Comparison of ENCODE assay signal across 14 cellular contexts in genomic region chr15:57500979-57501576, GRCh38.
DNase-seq lines count a peak whose midpoint lies in the region; ATAC-seq and TF ChIP-seq lines count a peak whose summit lies in the region.
"Had no signal": no experiment of that assay in that cellular context is flagged by ENCODE, and none has a peak within 500 bp of the region (broad histone marks: within the 10 kb centered on the region; RNA-seq: fewer than 3 reads in every experiment).

No MANE protein-coding gene starts in this region.

- H3K36me3 Mint-ChIP-seq in endothelial cell (ENCODE audit: low read depth, unreplicated experiment): peaks cover 55% of the 10 kb centered on the region
- H3K36me3 Mint-ChIP-seq in T-helper 17 cell (ENCODE audit: low read depth): peaks cover 5% of the 10 kb centered on the region

- no peak overlapping the region for H2AFZ ChIP-seq in osteoblast (ENCODE audit: low read length)

- H3K79me2 ChIP-seq in osteoblast (ENCODE audit: insufficient read depth, low read length): no peaks in the 10 kb centered on the region

- H3K36me3 ChIP-seq in osteoblast (ENCODE audit: insufficient read depth, low read length) (no peaks in the 10 kb centered on the region), upper lobe of right lung (no peaks in the 10 kb centered on the region)
- H3K36me3 ChIP-seq: ovary had no signal

- H3K27me3 Mint-ChIP-seq in endothelial cell (ENCODE audit: unreplicated experiment): peaks cover 19% of the 10 kb centered on the region
- peaks cover 40% of the 10 kb centered on the region for H3K27me3 Mint-ChIP-seq in T-helper 17 cell

- H4K20me1 ChIP-seq in osteoblast (ENCODE audit: insufficient read depth, low read length): no peaks in the 10 kb centered on the region

- H3K4me3 Mint-ChIP-seq in endothelial cell (ENCODE audit: unreplicated experiment): peak overlapping the region; percentile 74
- H3K4me3 Mint-ChIP-seq in T-helper 17 cell: no peak overlapping the region

- H3K4me1 ChIP-seq in osteoblast (ENCODE audit: insufficient read depth, low read length) (peaks cover 11% of the 10 kb centered on the region), upper lobe of right lung (peaks cover 35% of the 10 kb centered on the region)

- H3K4me1 Mint-ChIP-seq in endothelial cell (ENCODE audit: unreplicated experiment): peaks cover 93% of the 10 kb centered on the region
- H3K4me1 Mint-ChIP-seq in T-helper 17 cell: peaks cover 3% of the 10 kb centered on the region

- H3K4me3 ChIP-seq in osteoblast (ENCODE audit: insufficient read depth, low read length) (no peak overlapping the region), upper lobe of right lung (no peak overlapping the region)
- H3K4me3 ChIP-seq: ovary had no signal

- peak; percentile 74 for DNase-seq in AG20443 (ENCODE audit: low spot score)
- peak; percentile 28 for DNase-seq in M059J (ENCODE audit: low read depth)
- no peak for DNase-seq in endothelial cell (ENCODE audit: low spot score)
- peak; percentile 50 for DNase-seq in osteoblast (ENCODE audit: insufficient read length, low spot score, missing footprints)
- no peak for DNase-seq in T-helper 17 cell
- no peak for DNase-seq in upper lobe of right lung
- DNase-seq: activated CD4-positive, alpha-beta T cell treated with anti-CD3 and anti-CD28 coated beads, Interleukin-2, amount 50 U/mL, for 1 hour; aorta; mammary epithelial cell; MM.1S; ovary had no signal

- H3K4me2 ChIP-seq in osteoblast (ENCODE audit: insufficient read depth, low read length): no peak overlapping the region

- no peak overlapping the region for H3K27ac ChIP-seq in osteoblast (ENCODE audit: low read depth, low read length)
- no peak overlapping the region for H3K27ac ChIP-seq in upper lobe of right lung
- H3K27ac ChIP-seq: C4-2B, ovary had no signal

- no peak for TF ChIP-seq CTCF in endothelial cell (IDR thresholded peaks at IDR 0.05; ENCODE audit: unreplicated experiment)
- no peak for TF ChIP-seq CTCF in osteoblast (IDR thresholded peaks at IDR 0.05; ENCODE audit: extremely low read depth, low read depth, low read length)
- TF ChIP-seq CTCF in upper lobe of right lung (IDR thresholded peaks at IDR 0.05): no peak

- H3K9me3 ChIP-seq in osteoblast (ENCODE audit: low read depth, low read length): no peaks in the 10 kb centered on the region
- H3K9me3 ChIP-seq in T-helper 17 cell (ENCODE audit: control insufficient read depth, low read length, poor library complexity, severe bottlenecking): no peaks in the 10 kb centered on the region
- no peaks in the 10 kb centered on the region for H3K9me3 ChIP-seq in upper lobe of right lung
- H3K9me3 ChIP-seq: ovary had no signal

- no peaks in the 10 kb centered on the region for H3K27me3 ChIP-seq in osteoblast (ENCODE audit: insufficient read depth, low read length)
- no peaks in the 10 kb centered on the region for H3K27me3 ChIP-seq in upper lobe of right lung
- H3K27me3 ChIP-seq: ovary had no signal

- intact Hi-C loops in upper lobe of right lung (cut with DNase I): no loop called here

- no peak for ATAC-seq in T-helper 17 cell
- ATAC-seq in upper lobe of right lung: no peak
- ATAC-seq in GM21381 (IDR thresholded peaks at IDR 0.05; ENCODE audit: unreplicated experiment): no peak
- no peak for ATAC-seq in HG02885 (IDR thresholded peaks at IDR 0.05; ENCODE audit: poor library complexity, unreplicated experiment)

- H3K27ac Mint-ChIP-seq in endothelial cell (ENCODE audit: unreplicated experiment) (peak overlapping the region; percentile 87), T-helper 17 cell (no peak overlapping the region)

- no peaks in the 10 kb centered on the region for H3K9me3 Mint-ChIP-seq in endothelial cell (ENCODE audit: unreplicated experiment)

Comparison
In these comparisons a context has a peak if more than half of its experiments do, and no peak if none do; other contexts are left out.
1. DNase-seq: peak in AG20443 (single experiment), M059J (single experiment) and osteoblast (single experiment); none in endothelial cell (single experiment), T-helper 17 cell (0 of 3) and upper lobe of right lung (single experiment).